Comparison of ENCODE assay signal across 8 cellular contexts in genomic region chr9:21153688-21154608, GRCh38. TPM values are rescaled to one million over a fixed set of nuclear protein-coding genes. Genes with fewer than 3 reads are reported as not detected.
DNase-seq lines count a peak whose midpoint lies in the region; ATAC-seq, FAIRE-seq and TF ChIP-seq lines count a peak whose summit lies in the region.

No MANE protein-coding gene starts in this region.

- peak overlapping the region; percentile 33; the same call in 1 of the 2 replicates for H3K27ac ChIP-seq in ACC112 (ENCODE audit: low read depth, low read length)
- no peak overlapping the region for H3K27ac ChIP-seq in naive thymus-derived CD4-positive, alpha-beta T cell (ENCODE audit: low read depth, low read length)

- H3K36me3 Mint-ChIP-seq in naive thymus-derived CD4-positive, alpha-beta T cell, result peaks cover 4 to 16% (median 6%) of the 10 kb centered on the region in 5 donors
- peaks cover 2% of the 10 kb centered on the region for H3K36me3 Mint-ChIP-seq in stimulated activated memory B cell treated with anti-CD40 and anti-IgM and Interleukin-4, amounts not matched to agents 10 μg/mL and 1 μg/mL and 100 μg/mL, for 72 hours

- CTCF ChIA-PET in naive thymus-derived CD4-positive, alpha-beta T cell (lab: Charles Lee), result interaction anchor here (0.6 to 2.0 kb wide), 2 partner anchors 13 to 242 kb away, joined by 3 to 5 read pairs; no protein-coding TSS in a partner anchor

- FAIRE-seq in bronchial epithelial cell (lab: Jason Lieb, UNC), result no peak

- H3K4me3 Mint-ChIP-seq in naive thymus-derived CD4-positive, alpha-beta T cell, result no peak overlapping the region
- no peak overlapping the region for H3K4me3 Mint-ChIP-seq in stimulated activated memory B cell treated with anti-CD40 and anti-IgM and Interleukin-4, amounts not matched to agents 10 μg/mL and 1 μg/mL and 100 μg/mL, for 72 hours

- peak overlapping the region; percentile 66 for H2AFZ ChIP-seq in ACC112 (ENCODE audit: low read length, unreplicated experiment)

- POLR2A ChIA-PET in naive thymus-derived CD4-positive, alpha-beta T cell (lab: Charles Lee), result no interaction called here

- no peak overlapping the region for H3K27ac Mint-ChIP-seq in naive thymus-derived CD4-positive, alpha-beta T cell
- no peak overlapping the region for H3K27ac Mint-ChIP-seq in stimulated activated memory B cell treated with anti-CD40 and anti-IgM and Interleukin-4, amounts not matched to agents 10 μg/mL and 1 μg/mL and 100 μg/mL, for 72 hours

- H3K4me3 ChIP-seq in ACC112 (ENCODE audit: low read depth, low read length), result peak overlapping the region; percentile 58
- no peak overlapping the region for H3K4me3 ChIP-seq in bronchial epithelial cell (ENCODE audit: low read depth, low read length)
- H3K4me3 ChIP-seq in naive thymus-derived CD4-positive, alpha-beta T cell (ENCODE audit: low read length), result no peak overlapping the region

- peak; percentile 34 for TF ChIP-seq CTCF in bronchial epithelial cell (IDR thresholded peaks at IDR 0.05; ENCODE audit: insufficient read depth, low read length, severe bottlenecking)

- H3K4me1 ChIP-seq in ACC112 (ENCODE audit: control insufficient read depth, insufficient read depth, low read length, unreplicated experiment), result peaks cover 17% of the 10 kb centered on the region
- H3K4me1 ChIP-seq in naive thymus-derived CD4-positive, alpha-beta T cell (ENCODE audit: control insufficient read depth in 2 of 2, insufficient read depth in 2 of 2, low read length in 2 of 2), result no peaks in the 10 kb centered on the region

- H3K27me3 ChIP-seq in ACC112 (ENCODE audit: insufficient read depth, low read length) (peaks cover 4% of the 10 kb centered on the region; the same call in 1 of the 2 replicates), bronchial epithelial cell (ENCODE audit: control insufficient read depth, insufficient read depth, low read length) (no peaks in the 10 kb centered on the region)
- no peaks in the 10 kb centered on the region for H3K27me3 ChIP-seq in naive thymus-derived CD4-positive, alpha-beta T cell (ENCODE audit: control insufficient read depth in 2 of 2, insufficient read depth in 2 of 2, low read length in 2 of 2)

- H3K79me2 ChIP-seq in ACC112 (ENCODE audit: control insufficient read depth, insufficient read depth, low read length, unreplicated experiment), result no peaks in the 10 kb centered on the region

- peaks cover 0 to 22% (median 7%) of the 10 kb centered on the region in 11 donors for H3K9me3 Mint-ChIP-seq in naive thymus-derived CD4-positive, alpha-beta T cell
- H3K9me3 Mint-ChIP-seq in stimulated activated memory B cell treated with anti-CD40 and anti-IgM and Interleukin-4, amounts not matched to agents 10 μg/mL and 1 μg/mL and 100 μg/mL, for 72 hours, result peaks cover 6% of the 10 kb centered on the region

- ATAC-seq in GM18499 (IDR thresholded peaks at IDR 0.05; ENCODE audit: insufficient read depth, unreplicated experiment), result peak; percentile 54
- ATAC-seq in HG02678 (IDR thresholded peaks at IDR 0.05; ENCODE audit: unreplicated experiment), result peak; percentile 85
- ATAC-seq in naive thymus-derived CD4-positive, alpha-beta T cell, result peak; percentile 58
- ATAC-seq in stimulated activated memory B cell treated with anti-CD40 and anti-IgM and Interleukin-4, amounts not matched to agents 10 μg/mL and 1 μg/mL and 100 μg/mL, for 72 hours, result no peak

- intact Hi-C loops in naive thymus-derived CD4-positive, alpha-beta T cell (cut with micrococcal nuclease), result loop anchor here in 1 of 2 donors (1.0 to 5.0 kb wide), 3 partner anchors 173 to 635 kb away; no protein-coding TSS in a partner anchor

- H3K9me3 ChIP-seq in naive thymus-derived CD4-positive, alpha-beta T cell (ENCODE audit: control insufficient read depth in 2 of 3, low read length in 3 of 3), result no peaks in the 10 kb centered on the region

- peaks cover 0 to 35% (median 3%) of the 10 kb centered on the region in 5 donors for H3K27me3 Mint-ChIP-seq in naive thymus-derived CD4-positive, alpha-beta T cell
- peaks cover 12% of the 10 kb centered on the region for H3K27me3 Mint-ChIP-seq in stimulated activated memory B cell treated with anti-CD40 and anti-IgM and Interleukin-4, amounts not matched to agents 10 μg/mL and 1 μg/mL and 100 μg/mL, for 72 hours

- DNase-seq in NCI-H1092 treated with DMSO at 0.1 percent for 48 hours (lab: John Stamatoyannopoulos, UW) (peak; percentile 4), bronchial epithelial cell (ENCODE audit: low read depth) (peak; percentile 52), cortex of kidney (lab: John Stamatoyannopoulos, UW) (no peak)
- DNase-seq in naive thymus-derived CD4-positive, alpha-beta T cell, result peak in 4 of 9 donors; percentile 2 to 23 (median 2)

- H3K4me1 Mint-ChIP-seq in naive thymus-derived CD4-positive, alpha-beta T cell, result peaks cover under 1 to 22% (median 2%) of the 10 kb centered on the region in 7 donors
- no peaks in the 10 kb centered on the region for H3K4me1 Mint-ChIP-seq in stimulated activated memory B cell treated with anti-CD40 and anti-IgM and Interleukin-4, amounts not matched to agents 10 μg/mL and 1 μg/mL and 100 μg/mL, for 72 hours

- H3K36me3 ChIP-seq in ACC112 (ENCODE audit: insufficient read depth, low read length) (no peaks in the 10 kb centered on the region), bronchial epithelial cell (ENCODE audit: control insufficient read depth, insufficient read depth, low read length) (no peaks in the 10 kb centered on the region)
- H3K36me3 ChIP-seq in naive thymus-derived CD4-positive, alpha-beta T cell (ENCODE audit: control insufficient read depth in 2 of 3, insufficient read depth in 3 of 3, low read length in 3 of 3), result no peaks in the 10 kb centered on the region

RNA-seq across cellular contexts. Expression of gene IFNW1, which starts 12.3 kb away (rescaled TPM):
- not detected in 2 replicates for total RNA-seq in bronchial epithelial cell
- not detected for total RNA-seq in naive thymus-derived CD4-positive, alpha-beta T cell
- polyA plus RNA-seq in naive thymus-derived CD4-positive, alpha-beta T cell, result not detected

RNA-seq across cellular contexts. Expression of gene IFNA21, which starts 12.5 kb away (rescaled TPM):
- not detected in 2 replicates for total RNA-seq in bronchial epithelial cell
- not detected for total RNA-seq in naive thymus-derived CD4-positive, alpha-beta T cell
- not detected for polyA plus RNA-seq in naive thymus-derived CD4-positive, alpha-beta T cell

RNA-seq across cellular contexts. Expression of gene IFNA4, which starts 33.4 kb away (rescaled TPM):
- total RNA-seq in bronchial epithelial cell, result not detected in 2 replicates
- total RNA-seq in naive thymus-derived CD4-positive, alpha-beta T cell, result not detected
- not detected for polyA plus RNA-seq in naive thymus-derived CD4-positive, alpha-beta T cell

RNA-seq across cellular contexts. Expression of gene IFNA7, which starts 48.1 kb away (rescaled TPM):
- total RNA-seq in bronchial epithelial cell, result not detected in 2 replicates
- not detected for total RNA-seq in naive thymus-derived CD4-positive, alpha-beta T cell
- not detected for polyA plus RNA-seq in naive thymus-derived CD4-positive, alpha-beta T cell

RNA-seq across cellular contexts. Expression of gene IFNA10, which starts 53.0 kb away (rescaled TPM):
- total RNA-seq in bronchial epithelial cell, result not detected in 2 replicates
- total RNA-seq in naive thymus-derived CD4-positive, alpha-beta T cell, result not detected
- polyA plus RNA-seq in naive thymus-derived CD4-positive, alpha-beta T cell, result not detected
